Comparison of ENCODE assay signal across 8 cellular contexts in genomic region chr6:30326446-30327231, GRCh38. TPM values are rescaled to one million over a fixed set of nuclear protein-coding genes. Genes with fewer than 3 reads are reported as not detected.
DNase-seq lines count a peak whose midpoint lies in the region; ATAC-seq and TF ChIP-seq lines count a peak whose summit lies in the region.

TRIM39 (plus strand) TSS chr6:30326927; CDS start chr6:30329318, 2,391 bp downstream.

- peaks cover 5% of the 10 kb centered on the region for H3K36me3 Mint-ChIP-seq in IgD-negative memory B cell

- CTCF ChIA-PET in PC-9 (lab: Charles Lee) = no interaction called here

- DNase-seq in DMS114 treated with DMSO at 0.1 percent for 48 hours (lab: John Stamatoyannopoulos, UW; ENCODE audit: unreplicated experiment) (peak; percentile 89), PC-9 (peak; percentile 72 to 86), activated T-cell treated with anti-CD3 and anti-CD28 coated beads for 48 hours (ENCODE audit: low read depth) (peak; percentile 86), epithelial cell of prostate (ENCODE audit: low read depth, low spot score) (no peak), mucosa of gallbladder (ENCODE audit: low spot score) (peak; percentile 84)
- peak; percentile 80 for DNase-seq in stimulated activated CD8-positive, alpha-beta memory T cell treated with anti-CD3 and anti-CD28 coated beads, Interleukin-4, amount 100 ng/mL, for 24 hours (ENCODE audit: low read depth)

- no peak for TF ChIP-seq CTCF in PC-9 (conservative IDR thresholded peaks at IDR 0.05)

- peaks cover 53% of the 10 kb centered on the region for H3K79me2 ChIP-seq in PC-9 (ENCODE audit: low read depth)

- H3K36me3 ChIP-seq in PC-9 (ENCODE audit: low read depth) = peaks cover 17% of the 10 kb centered on the region

- peak within 1 kb of the TSS; percentile 87 to 99 (median 95) for H3K4me3 Mint-ChIP-seq in IgD-negative memory B cell

- POLR2A ChIA-PET in PC-9 (lab: Charles Lee; ENCODE audit: unreplicated experiment) = interaction anchor here (0.6 kb wide), 4 partner anchors 114 to 1215 kb away, joined by 3 to 10 read pairs (median 7); partner anchors contain the start of gene DDX39B

- H3K27ac Mint-ChIP-seq in IgD-negative memory B cell = peak within 1 kb of the TSS; percentile 94 to 99 (median 97)

- H3K4me1 ChIP-seq in PC-9 (replicated peaks; ENCODE audit: insufficient read depth) = peaks cover 20% of the 10 kb centered on the region

- no peaks in the 10 kb centered on the region for H3K9me2 ChIP-seq in PC-9 (ENCODE audit: insufficient read depth)

- peak; percentile 70 for ATAC-seq in GM21529 (IDR thresholded peaks at IDR 0.05; ENCODE audit: unreplicated experiment)

- peak within 1 kb of the TSS; percentile 98 for H3K4me2 ChIP-seq in PC-9

- H3K27me3 ChIP-seq in PC-9 (ENCODE audit: insufficient read depth, low read depth) = no peaks in the 10 kb centered on the region

- no peaks in the 10 kb centered on the region for H3K9me3 Mint-ChIP-seq in IgD-negative memory B cell

- no peaks in the 10 kb centered on the region for H3K9me3 ChIP-seq in PC-9 (ENCODE audit: insufficient read depth, low read depth)

- H4K20me1 ChIP-seq in PC-9 (ENCODE audit: insufficient read depth) = peaks cover 36% of the 10 kb centered on the region

- no TSS peak for BruUV-seq in PC-9 (replicated peaks; lab: Mats Ljungman, UMichigan)

- peak within 1 kb of the TSS; percentile 92 for H2AFZ ChIP-seq in PC-9

- peak within 1 kb of the TSS; percentile 91 for H3K4me3 ChIP-seq in PC-9

- intact Hi-C loops in PC-9 (cut with micrococcal nuclease; ENCODE audit: unreplicated experiment) = loop anchor here (5.0 kb wide), 3 partner anchors 114 to 264 kb away; partner anchors contain the start of genes POLR1H and TRIM26

- peaks cover 33 to 39% (median 35%) of the 10 kb centered on the region in 3 donors for H3K4me1 Mint-ChIP-seq in IgD-negative memory B cell

- H3K27me3 Mint-ChIP-seq in IgD-negative memory B cell = no peaks in the 10 kb centered on the region

- peaks cover 29% of the 10 kb centered on the region; the same call in 1 of the 2 replicates for H3F3A ChIP-seq in PC-9 (ENCODE audit: insufficient read depth, low read depth)

- H3K27ac ChIP-seq in PC-9 (peak within 1 kb of the TSS; percentile 82), epithelial cell of prostate (peak within 1 kb of the TSS; percentile 95)

RNA-seq across cellular contexts. Expression of gene TRIM39, which starts in this region (rescaled TPM):
- polyA plus RNA-seq in IgD-negative memory B cell = 14.1 TPM
- total RNA-seq in PC-9 (2021) (12.5 and 14.4 TPM in 2 replicates), mucosa of gallbladder (14.0 TPM)
